14 cellular contexts compared by ENCODE assay signal in the genomic region with DNA sequence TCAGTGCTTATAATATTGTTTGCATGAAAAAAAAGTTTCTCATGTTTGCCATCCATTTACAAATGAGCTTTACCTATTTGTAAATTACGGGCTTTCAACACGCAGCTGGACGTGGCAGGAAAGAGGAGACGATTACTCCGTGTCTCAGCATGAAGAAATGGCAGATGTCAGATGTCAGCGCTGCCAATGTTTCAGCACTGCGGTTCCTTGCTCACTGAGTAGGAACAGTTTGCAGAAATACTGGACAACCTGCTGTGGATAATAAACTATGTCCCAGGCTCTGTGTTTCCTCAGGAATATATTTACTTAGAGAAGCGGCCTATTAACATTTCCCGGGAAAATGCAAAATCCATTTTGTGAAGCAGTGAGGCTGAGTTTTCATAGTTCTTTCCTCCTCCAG. TPM values are rescaled to one million over a fixed set of nuclear protein-coding genes. Genes with fewer than 3 reads are reported as not detected.
DNase-seq lines count a peak whose midpoint lies in the region; TF ChIP-seq lines count a peak whose summit lies in the region.
"Had no signal": no experiment of that assay in that cellular context is flagged by ENCODE, and none has a peak within 500 bp of the region (broad histone marks: within the 10 kb centered on the region; RNA-seq: fewer than 3 reads in every experiment).

No MANE protein-coding gene starts in this region.

- no peaks in the 10 kb centered on the region for H4K20me1 ChIP-seq in neural progenitor cell (ENCODE audit: low read depth)

- H3K4me3 ChIP-seq in neural progenitor cell: no peak overlapping the region

- H3K9me3 ChIP-seq in neural progenitor cell (ENCODE audit: low read depth): no peaks in the 10 kb centered on the region

- H3K27me3 ChIP-seq in neural progenitor cell: no peaks in the 10 kb centered on the region

- in situ Hi-C loops in G401 (cut with HindIII; ENCODE audit: low sequenced_read_pairs): no loop called here

- TF ChIP-seq CTCF in brain (conservative IDR thresholded peaks at IDR 0.05): no peak
- no peak for TF ChIP-seq CTCF in neural progenitor cell (IDR thresholded peaks at IDR 0.05)

- H2AFZ ChIP-seq in neural progenitor cell (replicated peaks): no peak overlapping the region

- H3K4me2 ChIP-seq in neural progenitor cell: no peak overlapping the region

- H3K36me3 Mint-ChIP-seq in brain (peaks cover 44% of the 10 kb centered on the region), neural progenitor cell (peaks cover 19% of the 10 kb centered on the region)

- H3K27ac Mint-ChIP-seq in brain: peak overlapping the region in 4 of 5 experiments; percentile 13 to 85 (median 47)
- H3K27ac Mint-ChIP-seq in neural progenitor cell: peak overlapping the region; percentile 78
- H3K27ac Mint-ChIP-seq: T-cell had no signal

- no peaks in the 10 kb centered on the region for H3K36me3 ChIP-seq in neural progenitor cell

- no peaks in the 10 kb centered on the region for H3K79me2 ChIP-seq in neural progenitor cell (ENCODE audit: low read depth)

- no peak overlapping the region for H3K27ac ChIP-seq in neural progenitor cell
- H3K27ac ChIP-seq: C4-2B had no signal

- DNase-seq in G401 (ENCODE audit: low spot score): peak; percentile 65
- DNase-seq in NCI-H2171 (lab: John Stamatoyannopoulos, UW): peak; percentile 60
- no peak for DNase-seq in neural progenitor cell (ENCODE audit: low spot score)
- DNase-seq in RPMI8226: no peak
- no peak for DNase-seq in UCSD-AML1 (lab: John Stamatoyannopoulos, UW; ENCODE audit: unreplicated experiment)
- DNase-seq in KG1 (lab: John Stamatoyannopoulos, UW): no peak
- DNase-seq: DMS79, NCI-H187 treated with DMSO at 0.1 percent for 48 hours, NCI-H82, PC-3, SIG-M5, T-cell had no signal

- no peaks in the 10 kb centered on the region for H3K4me1 ChIP-seq in neural progenitor cell

- H3K9me3 Mint-ChIP-seq in brain: peaks cover 12 to 28% (median 23%) of the 10 kb centered on the region in 5 experiments
- H3K9me3 Mint-ChIP-seq in neural progenitor cell: peaks cover 13% of the 10 kb centered on the region

- H3K27me3 Mint-ChIP-seq in brain (no peaks in the 10 kb centered on the region), neural progenitor cell (ENCODE audit: insufficient read depth, low read depth) (no peaks in the 10 kb centered on the region)
- H3K27me3 Mint-ChIP-seq: T-cell had no signal

- no peak overlapping the region for H3K4me3 Mint-ChIP-seq in brain
- peak overlapping the region; percentile 14 for H3K4me3 Mint-ChIP-seq in neural progenitor cell
- H3K4me3 Mint-ChIP-seq: T-cell had no signal

- no peaks in the 10 kb centered on the region for H3F3A ChIP-seq in neural progenitor cell (ENCODE audit: low read depth)

- H3K9ac ChIP-seq in neural progenitor cell: no peak overlapping the region

- H3K4me1 Mint-ChIP-seq in brain (peaks cover 47% of the 10 kb centered on the region), neural progenitor cell (peaks cover 22% of the 10 kb centered on the region)
- H3K4me1 Mint-ChIP-seq: T-cell had no signal

RNA-seq across cellular contexts. Expression of gene RAMACL, which starts 22.7 kb away (rescaled TPM):
- 4.1 and 8.0 TPM in 2 replicates for total RNA-seq in G401 (2014; rRNA removed; shearing (Covaris generic))
- not detected for polyA plus RNA-seq in brain (ENCODE audit: insufficient read depth, low read depth, low replicate concordance)
- 0.19 and 0.56 TPM in 2 replicates for total RNA-seq in neural progenitor cell (ENCODE audit: low replicate concordance)

Comparison
In these comparisons a context has a peak if more than half of its experiments do, and no peak if none do; other contexts are left out.
1. DNase-seq: peak in G401 (single experiment) and NCI-H2171 (single experiment); none in neural progenitor cell (single experiment), RPMI8226 (single experiment), UCSD-AML1 (single experiment) and KG1 (single experiment).